ENCODE assay signal across 8 cellular contexts in the genomic region with DNA sequence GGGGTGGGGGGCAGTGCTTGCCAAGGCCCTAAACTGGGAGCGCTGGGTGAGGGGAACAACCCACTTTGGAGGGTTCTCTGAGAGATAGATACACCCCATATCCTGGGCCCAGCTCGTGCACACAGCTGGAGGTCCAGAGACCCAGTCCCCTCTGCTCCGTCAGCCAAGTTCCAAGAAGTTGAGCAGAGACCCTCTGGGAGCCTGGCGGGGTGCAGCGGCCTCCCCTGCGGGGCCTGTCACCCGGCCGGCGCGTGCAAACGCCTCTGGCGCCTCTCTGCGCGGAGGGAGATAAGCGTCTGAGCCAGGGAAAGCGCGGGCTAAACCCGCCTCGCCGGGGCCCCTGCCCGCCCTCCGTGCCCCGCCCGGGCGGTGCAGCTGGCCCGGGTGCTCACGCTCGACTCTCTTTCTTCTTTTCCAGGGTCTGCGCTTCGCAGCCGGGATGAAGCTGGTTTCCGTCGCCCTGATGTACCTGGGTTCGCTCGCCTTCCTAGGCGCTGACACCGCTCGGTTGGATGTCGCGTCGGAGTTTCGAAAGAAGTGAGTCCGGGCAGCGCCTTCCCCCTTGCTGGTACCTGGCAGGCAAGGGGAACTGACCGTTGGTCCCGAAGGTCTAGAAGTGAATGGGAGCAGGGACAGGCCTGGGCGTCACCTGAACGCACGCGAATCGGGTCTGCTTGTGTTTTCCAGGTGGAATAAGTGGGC. TPM values are rescaled to one million over a fixed set of nuclear protein-coding genes. Genes with fewer than 3 reads are reported as not detected.
DNase-seq lines count a peak whose midpoint lies in the region; ATAC-seq and FAIRE-seq lines count a peak whose summit lies in the region.

No MANE protein-coding gene starts in this region.

- peak overlapping the region; percentile 37 for H3K23ac ChIP-seq in neuronal stem cell (ENCODE audit: low read depth, low read length, poor library complexity)

- DNase-seq in COR-L47 (lab: John Stamatoyannopoulos, UW) (peak; percentile 49), LHCN-M2 (ENCODE audit: low read depth) (peak; percentile 31), frontal cortex (ENCODE audit: low spot score in 2 of 2) (peak; percentile 18 to 38), neuronal stem cell (ENCODE audit: low spot score) (no peak), NCI-H2029 treated with DMSO at 0.1 percent for 48 hours (lab: John Stamatoyannopoulos, UW) (no peak), G401 (ENCODE audit: low spot score) (no peak)
- DNase-seq in activated T-cell treated with anti-CD3 and anti-CD28 coated beads, Interleukin-2, amount 50 U/mL, for 24 hours = peak; percentile 61

- no peaks in the 10 kb centered on the region for H3K79me1 ChIP-seq in neuronal stem cell (ENCODE audit: low read depth, low read length)

- H3K9me3 Mint-ChIP-seq in activated T-cell treated with anti-CD3 and anti-CD28 coated beads, Interleukin-2, amount 50 U/mL, for 24 hours = no peaks in the 10 kb centered on the region

- in situ Hi-C loops in G401 (cut with HindIII; ENCODE audit: low sequenced_read_pairs) = loop anchor here (25.0 kb wide), 1 partner anchor 468 kb away; no protein-coding TSS in a partner anchor

- peaks cover 0 to 4% of the 10 kb centered on the region in 2 donors for H3K9me3 ChIP-seq in neuronal stem cell (replicated peaks in 1 of 2; ENCODE audit: control insufficient read depth in 2 of 2, insufficient read depth in 1 of 2, low read depth in 1 of 2, low read length in 2 of 2)

- no peaks in the 10 kb centered on the region for H3K36me3 Mint-ChIP-seq in activated T-cell treated with anti-CD3 and anti-CD28 coated beads, Interleukin-2, amount 50 U/mL, for 24 hours (ENCODE audit: low read depth)

- H2AK5ac ChIP-seq in neuronal stem cell (ENCODE audit: low read depth, low read length) = no peak overlapping the region

- no peak for ATAC-seq in GM19035 (IDR thresholded peaks at IDR 0.05; ENCODE audit: unreplicated experiment)

- peaks cover 85% of the 10 kb centered on the region for H3K27me3 Mint-ChIP-seq in activated T-cell treated with anti-CD3 and anti-CD28 coated beads, Interleukin-2, amount 50 U/mL, for 24 hours

- no peak overlapping the region for H3K27ac Mint-ChIP-seq in activated T-cell treated with anti-CD3 and anti-CD28 coated beads, Interleukin-2, amount 50 U/mL, for 24 hours

- H3K4me1 ChIP-seq in neuronal stem cell (ENCODE audit: control insufficient read depth in 2 of 2, insufficient read depth in 1 of 2, low read depth in 1 of 2, low read length in 2 of 2) = peaks cover 12 to 16% of the 10 kb centered on the region in 2 donors

- peak overlapping the region; percentile 36 for H2BK12ac ChIP-seq in neuronal stem cell (ENCODE audit: low read length)

- WGBS in neuronal stem cell (ENCODE audit: extremely low coverage in 2 of 2, insufficient read length in 2 of 2, insufficient replicate concordance in 1 of 2), 2 donors = no CpG with 5 or more reads among the region's 51 CpGs

- H3K27me3 ChIP-seq in neuronal stem cell (ENCODE audit: control insufficient read depth in 3 of 3, insufficient read depth in 3 of 3, low read depth in 1 of 3, low read length in 3 of 3) = peaks cover 0 to 64% (median 23%) of the 10 kb centered on the region in 3 experiments

- FAIRE-seq in frontal cortex (lab: Jason Lieb, UNC) = no peak

- H3K9ac ChIP-seq in neuronal stem cell (ENCODE audit: low read depth, low read length, poor library complexity) = peak overlapping the region; percentile 85

- peak overlapping the region; percentile 69 for H2BK5ac ChIP-seq in neuronal stem cell (ENCODE audit: low read length)

- H2BK15ac ChIP-seq in neuronal stem cell (ENCODE audit: low read length) = peak overlapping the region; percentile 50

- H3K18ac ChIP-seq in neuronal stem cell (ENCODE audit: low read length) = peak overlapping the region; percentile 92

- H3K14ac ChIP-seq in neuronal stem cell (ENCODE audit: low read length) = peak overlapping the region; percentile 25

- H3K36me3 ChIP-seq in neuronal stem cell (replicated peaks in 1 of 2; ENCODE audit: control insufficient read depth in 2 of 2, insufficient read depth in 2 of 2, low read length in 2 of 2) = peaks cover 0 to 16% of the 10 kb centered on the region in 2 donors

- H2BK120ac ChIP-seq in neuronal stem cell (ENCODE audit: low read depth, low read length) = peak overlapping the region; percentile 87

- no peak overlapping the region for H3K4ac ChIP-seq in neuronal stem cell (ENCODE audit: low read length)

- H3K4me3 Mint-ChIP-seq in activated T-cell treated with anti-CD3 and anti-CD28 coated beads, Interleukin-2, amount 50 U/mL, for 24 hours = peak overlapping the region; percentile 85

- H3K4me3 ChIP-seq in neuronal stem cell (ENCODE audit: low read length in 2 of 2) = peak overlapping the region; percentile 78 to 83

- H4K8ac ChIP-seq in neuronal stem cell (ENCODE audit: low read depth, low read length) = no peak overlapping the region

- H3K4me1 Mint-ChIP-seq in activated T-cell treated with anti-CD3 and anti-CD28 coated beads, Interleukin-2, amount 50 U/mL, for 24 hours (ENCODE audit: low read depth) = peaks cover 65% of the 10 kb centered on the region

- peak overlapping the region; percentile 95 for H3K4me2 ChIP-seq in neuronal stem cell (ENCODE audit: insufficient read depth, low read length, poor library complexity, severe bottlenecking)

- H2AFZ ChIP-seq in neuronal stem cell (ENCODE audit: low read length) = peak overlapping the region; percentile 97

- no peak overlapping the region for H3K27ac ChIP-seq in neuronal stem cell (replicated peaks; ENCODE audit: low read length)

- H4K91ac ChIP-seq in neuronal stem cell (ENCODE audit: low read depth, low read length, poor library complexity) = no peak overlapping the region

RNA-seq across cellular contexts. Expression of a gene that starts 0.5 kb away (rescaled TPM):
- total RNA-seq in LHCN-M2 (2014; rRNA removed) (160 and 164 TPM in 2 replicates), frontal cortex (8.6 TPM)
- 146 TPM for polyA plus RNA-seq in LHCN-M2 (2012)
- polyA plus RNA-seq in neuronal stem cell (2013, experiment 1 of 2) = 2.9 TPM
- 2.6 TPM for polyA plus RNA-seq in neuronal stem cell (2013, experiment 2 of 2)
- 209 and 276 TPM in 2 replicates for total RNA-seq in G401 (2014; rRNA removed; shearing (Covaris generic))

RNA-seq across cellular contexts. Expression of a gene that starts 11.4 kb away (rescaled TPM):
- total RNA-seq in LHCN-M2 (2014; rRNA removed) (31.6 and 32.1 TPM in 2 replicates), frontal cortex (104 TPM)
- 10.4 TPM for polyA plus RNA-seq in LHCN-M2 (2012)
- polyA plus RNA-seq in neuronal stem cell (2013, experiment 1 of 2) = 19.0 TPM
- polyA plus RNA-seq in neuronal stem cell (2013, experiment 2 of 2) = 19.7 TPM
- 35.9 and 67.9 TPM in 2 replicates for total RNA-seq in G401 (2014; rRNA removed; shearing (Covaris generic))

Comparison
In these comparisons a context has a peak if more than half of its experiments do, and no peak if none do; other contexts are left out.
1. DNase-seq: peak in COR-L47 (single experiment), LHCN-M2 (single experiment), activated T-cell treated with anti-CD3 and anti-CD28 coated beads, Interleukin-2, amount 50 U/mL, for 24 hours (single experiment) and frontal cortex (2 of 2); none in neuronal stem cell (single experiment), NCI-H2029 treated with DMSO at 0.1 percent for 48 hours (single experiment) and G401 (single experiment).
2. RNA of a gene that starts 0.5 kb away (total RNA-seq): 209 to 276 TPM in G401 and 160 to 164 TPM in LHCN-M2; 8.6 TPM in frontal cortex (single experiment); every median in the first group is over 10 times any median in the second.